Comparison of ENCODE assay signal across 8 cellular contexts in the genomic region with DNA sequence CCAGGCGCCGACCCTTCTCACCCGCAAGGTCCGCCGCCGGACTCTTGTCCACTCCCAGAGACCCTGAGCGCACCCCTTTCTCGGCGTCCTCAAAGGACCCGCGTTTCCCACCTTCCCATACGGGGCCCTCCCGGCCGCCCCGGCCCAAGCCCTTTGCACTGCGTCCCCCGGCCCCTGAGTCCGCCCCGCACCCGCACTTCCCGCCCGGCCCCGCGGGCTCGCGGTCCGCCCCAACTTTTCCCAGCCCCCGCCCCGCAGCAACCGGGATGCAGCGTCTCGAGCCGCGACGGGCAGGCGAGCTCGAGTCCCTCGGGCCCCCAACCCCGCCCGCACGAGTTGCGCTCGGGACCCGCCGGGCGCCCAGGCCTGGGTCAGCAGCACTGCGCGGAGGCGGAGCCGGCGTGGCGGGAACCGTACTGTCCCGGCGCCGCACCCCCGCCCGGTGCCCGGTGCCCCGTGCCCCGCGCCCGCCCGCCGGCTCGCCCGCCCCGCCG. TPM values are rescaled to one million over a fixed set of nuclear protein-coding genes. Genes with fewer than 3 reads are reported as not detected.
DNase-seq lines count a peak whose midpoint lies in the region; ATAC-seq and TF ChIP-seq lines count a peak whose summit lies in the region.

No MANE protein-coding gene starts in this region.

- no peak for TF ChIP-seq POLR2A in right lobe of liver (IDR thresholded peaks at IDR 0.05)

- no peaks in the 10 kb centered on the region for H3K27me3 ChIP-seq in HUES6 (ENCODE audit: control insufficient read depth, insufficient read depth, low read length)
- H3K27me3 ChIP-seq in right lobe of liver = no peaks in the 10 kb centered on the region
- H3K27me3 ChIP-seq in tibial artery = no peaks in the 10 kb centered on the region

- H3K4me3 Mint-ChIP-seq in MCF 10A (ENCODE audit: unreplicated experiment) = peak overlapping the region; percentile 79

- ATAC-seq in GM21528 (IDR thresholded peaks at IDR 0.05; ENCODE audit: low FRiP score, unreplicated experiment) (peak; percentile 53), right lobe of liver (peak; percentile 23 to 63 (median 56))

- BruUV-seq in MCF 10A (replicated peaks; lab: Mats Ljungman, UMichigan) = no TSS peak

- H3K4me3 ChIP-seq in HUES6 (ENCODE audit: low read depth, low read length) = peak overlapping the region; percentile 76
- peak overlapping the region; percentile 81 to 87 (median 86) for H3K4me3 ChIP-seq in right lobe of liver
- peak overlapping the region; percentile 94 to 95 for H3K4me3 ChIP-seq in tibial artery

- peaks cover 11% of the 10 kb centered on the region for H3K27me3 Mint-ChIP-seq in MCF 10A (ENCODE audit: insufficient read depth, unreplicated experiment)

- no peaks in the 10 kb centered on the region for H3K36me3 ChIP-seq in HUES6 (ENCODE audit: control insufficient read depth, insufficient read depth, low read length)
- no peaks in the 10 kb centered on the region for H3K36me3 ChIP-seq in right lobe of liver
- H3K36me3 ChIP-seq in tibial artery = no peaks in the 10 kb centered on the region

- H3K4me1 Mint-ChIP-seq in MCF 10A (ENCODE audit: insufficient read depth, unreplicated experiment) = peaks cover 11% of the 10 kb centered on the region

- POLR2A ChIA-PET in MCF 10A (lab: Yijun Ruan, JAX) = interaction anchor here (0.8 kb wide), 1 partner anchor 118 kb away, joined by 3 read pairs; the partner anchor contains the start of gene CEP295

- H3K9me3 Mint-ChIP-seq in MCF 10A (ENCODE audit: unreplicated experiment) = no peaks in the 10 kb centered on the region

- 0% methylated on average over 14 of the region's 69 CpGs for WGBS in right lobe of liver (ENCODE audit: insufficient coverage, low coverage, low lambda C conversion rate, missing lambda C conversion rate)

- no peaks in the 10 kb centered on the region for H3K9me3 ChIP-seq in HUES6 (ENCODE audit: control insufficient read depth, insufficient read depth, low read depth, low read length)
- no peaks in the 10 kb centered on the region for H3K9me3 ChIP-seq in right lobe of liver
- no peaks in the 10 kb centered on the region for H3K9me3 ChIP-seq in tibial artery

- TF ChIP-seq CTCF in GM10266 (IDR thresholded peaks at IDR 0.05; ENCODE audit: control insufficient read depth, insufficient read depth, low read depth, missing control alignments) = no peak
- TF ChIP-seq CTCF in MCF 10A (IDR thresholded peaks at IDR 0.05; ENCODE audit: unreplicated experiment) = no peak
- no peak for TF ChIP-seq CTCF in right lobe of liver (IDR thresholded peaks at IDR 0.05)
- no peak for TF ChIP-seq CTCF in tibial artery (IDR thresholded peaks at IDR 0.05)

- peak overlapping the region; percentile 57 for H3K27ac Mint-ChIP-seq in MCF 10A (ENCODE audit: low read depth, unreplicated experiment)

- no peaks in the 10 kb centered on the region for H3K36me3 Mint-ChIP-seq in MCF 10A (ENCODE audit: insufficient read depth, unreplicated experiment)

- CTCF ChIA-PET in MCF 10A (lab: Yijun Ruan, JAX) = interaction anchor here (0.5 to 9.6 kb wide), 17 partner anchors 8 to 1723 kb away, joined by 3 to 94 read pairs (median 3); no protein-coding TSS in a partner anchor

- intact Hi-C loops in MCF 10A (cut with micrococcal nuclease) (loop anchor here (1.0 to 10.0 kb wide), 4 partner anchors 61 to 598 kb away; no protein-coding TSS in a partner anchor), right lobe of liver (cut with DNase I) (loop anchor here in 1 of 2 donors (5.0 kb wide), 1 partner anchor 60 kb away; no protein-coding TSS in a partner anchor), tibial artery (cut with DNase I; ENCODE audit: low total_unique reads) (loop anchor here (2.0 to 5.0 kb wide), 2 partner anchors 120 to 308 kb away; partner anchors contain the start of gene CEP295)

- H3K4me1 ChIP-seq in HUES6 (ENCODE audit: control insufficient read depth, insufficient read depth, low read length) = peaks cover 24% of the 10 kb centered on the region; the same call in 1 of the 2 replicates
- peaks cover 0 to 36% (median 3%) of the 10 kb centered on the region in 4 donors for H3K4me1 ChIP-seq in right lobe of liver
- peaks cover 0 to 35% (median 22%) of the 10 kb centered on the region in 4 donors for H3K4me1 ChIP-seq in tibial artery

- in situ Hi-C loops in G401 (cut with HindIII; ENCODE audit: low sequenced_read_pairs) = no loop called here

- DNase-seq in GM10266 (ENCODE audit: extremely low spot score) (peak; percentile 36), MCF 10A (ENCODE audit: unreplicated experiment) (peak; percentile 3), right lobe of liver (peak; percentile 58 to 70 (median 68)), tibial artery (peak in 1 of 2 donors; percentile 68), LoVo (ENCODE audit: low spot score) (no peak), G401 (ENCODE audit: low spot score) (no peak)

- peak overlapping the region; percentile 75 for H3K9ac ChIP-seq in HUES6 (ENCODE audit: low read length)

- H3K27ac ChIP-seq in HUES6 (ENCODE audit: low read depth, low read length) (peak overlapping the region; percentile 67; the same call in 1 of the 2 replicates), right lobe of liver (peak overlapping the region; percentile 81 to 93 (median 88)), tibial artery (peak overlapping the region; percentile 92 to 96)

RNA-seq across cellular contexts. Expression of gene SMCO4, which starts 0.4 kb away (rescaled TPM):
- total RNA-seq in MCF 10A (2022) (8.5 and 10.0 TPM in 2 replicates), right lobe of liver (100 to 1,000 TPM in 1 of 6 experiments, 10 to 100 TPM in 5; 43.5 to 106 (median 51.8) TPM)
- total RNA-seq in G401 (2014; rRNA removed; shearing (Covaris generic)) = 7.3 TPM in 1 of 2 replicates, not detected in the other

Comparison
In these comparisons a context has a peak if more than half of its experiments do, and no peak if none do; other contexts are left out.
1. DNase-seq: peak in GM10266 (single experiment), MCF 10A (single experiment) and right lobe of liver (3 of 3); none in LoVo (single experiment) and G401 (single experiment).
2. Peak in every context shown above with its lines, with median percentiles within 50 percentile points of each other: H3K27ac ChIP-seq and H3K4me3 ChIP-seq.